In genomic region chr7:4286281-4286680, GRCh38 we compare ENCODE assay signal across 16 cellular contexts.
"Had no signal": no experiment of that assay in that cellular context is flagged by ENCODE, and none has a peak within 500 bp of the region (broad histone marks: within the 10 kb centered on the region; RNA-seq: fewer than 3 reads in every experiment).

No MANE protein-coding gene starts in this region.

- DNase-seq: activated CD4-positive, CD25-positive, alpha-beta regulatory T cell; activated effector memory CD4-positive, alpha-beta T cell treated with Interleukin-2 at 50 U/mL for 16 hours; body of pancreas; left cardiac atrium; mammary epithelial cell; naive thymus-derived CD8-positive, alpha-beta T cell; posterior cingulate gyrus; stimulated activated CD4-positive, alpha-beta T cell treated with anti-CD3 and anti-CD28 coated beads, Interleukin-4, amount 100 ng/mL, for 4 hours; stimulated activated naive CD8-positive, alpha-beta T cell treated with anti-CD3 and anti-CD28 coated beads, Interleukin-15, amount 100 ng/mL, for 72 hours; testis; uterus had no signal

- ATAC-seq: body of pancreas; left cardiac atrium; naive thymus-derived CD8-positive, alpha-beta T cell; stimulated activated naive CD8-positive, alpha-beta T cell treated with anti-CD3 and anti-CD28 coated beads, Interleukin-15, amount 100 ng/mL, for 72 hours had no signal

- H3K36me3 Mint-ChIP-seq: activated naive CD4-positive, alpha-beta T cell treated with anti-CD3 and anti-CD28 coated beads, Interleukin-2, amount 50 U/mL, for 24 hours had no signal

- H3K27ac Mint-ChIP-seq: activated naive CD4-positive, alpha-beta T cell treated with anti-CD3 and anti-CD28 coated beads, Interleukin-2, amount 50 U/mL, for 24 hours; dendritic cell treated with granulocyte-macrophage colony-stimulating factor and Interleukin-4, amounts not matched to agents 40 ng/mL and 50 ng/mL, for 4 days; naive thymus-derived CD8-positive, alpha-beta T cell; stimulated activated naive CD8-positive, alpha-beta T cell treated with anti-CD3 and anti-CD28 coated beads, Interleukin-15, amount 100 ng/mL, for 72 hours had no signal

- H3K27ac ChIP-seq: body of pancreas, esophagus muscularis mucosa, right atrium auricular region, skin epidermis, testis, uterus had no signal

- H3K4me1 Mint-ChIP-seq: activated naive CD4-positive, alpha-beta T cell treated with anti-CD3 and anti-CD28 coated beads, Interleukin-2, amount 50 U/mL, for 24 hours; naive thymus-derived CD8-positive, alpha-beta T cell; stimulated activated naive CD8-positive, alpha-beta T cell treated with anti-CD3 and anti-CD28 coated beads, Interleukin-15, amount 100 ng/mL, for 72 hours had no signal

- H3K36me3 ChIP-seq: esophagus muscularis mucosa, right atrium auricular region, uterus had no signal

- H3K27me3 Mint-ChIP-seq: dendritic cell treated with granulocyte-macrophage colony-stimulating factor and Interleukin-4, amounts not matched to agents 40 ng/mL and 50 ng/mL, for 4 days had no signal

- H3K4me3 Mint-ChIP-seq: activated naive CD4-positive, alpha-beta T cell treated with anti-CD3 and anti-CD28 coated beads, Interleukin-2, amount 50 U/mL, for 24 hours; dendritic cell treated with granulocyte-macrophage colony-stimulating factor and Interleukin-4, amounts not matched to agents 40 ng/mL and 50 ng/mL, for 4 days; naive thymus-derived CD8-positive, alpha-beta T cell; stimulated activated naive CD8-positive, alpha-beta T cell treated with anti-CD3 and anti-CD28 coated beads, Interleukin-15, amount 100 ng/mL, for 72 hours had no signal

- H3K9me3 ChIP-seq: body of pancreas, testis had no signal

- H3K4me3 ChIP-seq: body of pancreas, esophagus muscularis mucosa, right atrium auricular region, skin epidermis, testis, uterus had no signal

- H3K4me1 ChIP-seq: body of pancreas, esophagus muscularis mucosa, right atrium auricular region, testis, uterus had no signal

- H3K27me3 ChIP-seq: body of pancreas, right atrium auricular region, testis, uterus had no signal
